ENCODE assay signal across 24 cellular contexts in genomic region chr9:5062631-5063030, GRCh38.
DNase-seq lines count a peak whose midpoint lies in the region; ATAC-seq, FAIRE-seq and TF ChIP-seq lines count a peak whose summit lies in the region.
"Had no signal": no experiment of that assay in that cellular context is flagged by ENCODE, and none has a peak within 500 bp of the region (broad histone marks: within the 10 kb centered on the region; RNA-seq: fewer than 3 reads in every experiment).

No MANE protein-coding gene starts in this region.

- no peak overlapping the region for H4K91ac ChIP-seq in IMR-90 (ENCODE audit: insufficient read depth, low read depth, low read length)

- H3K27ac ChIP-seq in IMR-90 (ENCODE audit: insufficient read depth, low read length): no peak overlapping the region
- H3K27ac ChIP-seq in kidney (ENCODE audit: low read depth in 2 of 2, low read length in 2 of 2): no peak overlapping the region
- no peak overlapping the region for H3K27ac ChIP-seq in CD8-positive, alpha-beta memory T cell (ENCODE audit: low read depth, low read length)
- H3K27ac ChIP-seq: BLaER1 had no signal

- H3K36me3 ChIP-seq in IMR-90 (ENCODE audit: control insufficient read depth, insufficient read depth, low read length) (no peaks in the 10 kb centered on the region), kidney (ENCODE audit: control insufficient read depth in 1 of 2, insufficient read depth in 2 of 2, low read length in 2 of 2) (peaks cover 0 to 2% of the 10 kb centered on the region in 2 donors)
- no peaks in the 10 kb centered on the region for H3K36me3 ChIP-seq in CD8-positive, alpha-beta memory T cell (ENCODE audit: insufficient read depth, low read length)
- H3K36me3 ChIP-seq: BE2C had no signal

- H2BK5ac ChIP-seq in IMR-90 (ENCODE audit: low read depth, low read length, poor library complexity, severe bottlenecking): no peak overlapping the region

- intact Hi-C loops in IMR-90 (cut with micrococcal nuclease) (no loop called here), kidney (cut with DNase I) (no loop called here), left colon (cut with DNase I, micrococcal nuclease) (no loop called here)

- no peak overlapping the region for H2AFZ ChIP-seq in IMR-90 (replicated peaks; ENCODE audit: low read length, poor library complexity)

- H2BK120ac ChIP-seq in IMR-90 (ENCODE audit: low read depth, low read length): no peak overlapping the region

- H3K79me1 ChIP-seq in IMR-90 (ENCODE audit: low read depth in 1 of 2, low read length in 2 of 2): no peaks in the 10 kb centered on the region; a peak in 2 of 4 replicates

- H3K4me3 Mint-ChIP-seq in CD8-positive, alpha-beta memory T cell: no peak overlapping the region
- H3K4me3 Mint-ChIP-seq: CD14-positive monocyte; CD4-positive, alpha-beta memory T cell; CD4-positive, CD25-positive, alpha-beta regulatory T cell had no signal

- no peak overlapping the region for H4K8ac ChIP-seq in IMR-90 (ENCODE audit: low read depth in 2 of 2, low read length in 2 of 2)

- CTCF ChIA-PET in IMR-90 (lab: Yijun Ruan, JAX): no interaction called here
- CTCF ChIA-PET in CD8-positive, alpha-beta memory T cell (lab: Charles Lee): no interaction called here

- H2BK20ac ChIP-seq in IMR-90 (ENCODE audit: low read depth, low read length): no peak overlapping the region

- in situ Hi-C loops in IMR-90 (cut with MboI; ENCODE audit: low sequenced_read_pairs): no loop called here

- no peak overlapping the region for H3K27ac Mint-ChIP-seq in CD8-positive, alpha-beta memory T cell

- no peaks in the 10 kb centered on the region for H3K27me3 Mint-ChIP-seq in CD8-positive, alpha-beta memory T cell
- H3K27me3 Mint-ChIP-seq: CD4-positive, alpha-beta memory T cell; CD4-positive, CD25-positive, alpha-beta regulatory T cell had no signal

- TF ChIP-seq POLR2A in IMR-90 (IDR thresholded peaks at IDR 0.05; ENCODE audit: low read depth, low read length): no peak

- TF ChIP-seq CTCF in IMR-90 (conservative IDR thresholded peaks at IDR 0.05; ENCODE audit: low read depth, low read length): no peak
- no peak for TF ChIP-seq CTCF in fibroblast of villous mesenchyme (IDR thresholded peaks at IDR 0.05; ENCODE audit: insufficient read depth, low read depth, low read length)
- TF ChIP-seq CTCF in kidney (IDR thresholded peaks at IDR 0.05; ENCODE audit: borderline replicate concordance, extremely low read depth, insufficient read depth): no peak

- BruUV-seq in IMR-90 (replicated peaks; lab: Mats Ljungman, UMichigan): no TSS peak

- H3K4me1 Mint-ChIP-seq in CD8-positive, alpha-beta memory T cell: no peaks in the 10 kb centered on the region
- H3K4me1 Mint-ChIP-seq: CD14-positive monocyte; CD4-positive, alpha-beta memory T cell had no signal

- POLR2A ChIA-PET in IMR-90 (lab: Charles Lee; ENCODE audit: unreplicated experiment): interaction anchor here (0.6 kb wide), 1 partner anchor 43 kb away, joined by 3 read pairs; no protein-coding TSS in a partner anchor
- POLR2A ChIA-PET in CD8-positive, alpha-beta memory T cell (lab: Charles Lee): no interaction called here

- no peak for ATAC-seq in IMR-90 (ENCODE audit: low read depth)
- no peak for ATAC-seq in left colon

- no peak overlapping the region for H3K23ac ChIP-seq in IMR-90 (ENCODE audit: low read depth, low read length)

- WGBS in IMR-90 (ENCODE audit: extremely low coverage in 2 of 2, insufficient read length in 1 of 2), 2 experiments: no CpG with 5 or more reads among the region's 1 CpG

- H3K27me3 ChIP-seq in IMR-90 (ENCODE audit: control insufficient read depth, insufficient read depth, low read length): no peaks in the 10 kb centered on the region
- H3K27me3 ChIP-seq in CD8-positive, alpha-beta memory T cell (ENCODE audit: insufficient read depth, low read length, poor library complexity, severe bottlenecking): no peaks in the 10 kb centered on the region
- H3K27me3 ChIP-seq: BE2C, BLaER1 had no signal

- peak; percentile 65 for FAIRE-seq in kidney (lab: Jason Lieb, UNC)
- FAIRE-seq: A204.1, GM12891 had no signal

- H3K4ac ChIP-seq in IMR-90 (ENCODE audit: low read depth, low read length): no peak overlapping the region

- no peak overlapping the region for H3K56ac ChIP-seq in IMR-90 (ENCODE audit: extremely low read depth, insufficient read depth, low read length)

- H2BK15ac ChIP-seq in IMR-90 (ENCODE audit: low read depth, low read length): no peak overlapping the region

- DNase-seq in IMR-90 (no peak), fibroblast of villous mesenchyme (ENCODE audit: low read depth) (peak; percentile 11), kidney (no peak), left colon (no peak), COLO668 (lab: John Stamatoyannopoulos, UW; ENCODE audit: unreplicated experiment) (no peak)
- DNase-seq in CD8-positive, alpha-beta memory T cell: no peak
- DNase-seq: 8988T; ACHN; BE2C; C1 segment of cervical spinal cord; CD4-positive, alpha-beta memory T cell; CD4-positive, CD25-positive, alpha-beta regulatory T cell; COR-L47; DMS 273 treated with DMSO at 0.1 percent for 48 hours; DMS153; DMS53; DMS79; DND-41; EL; GF-D8 had no signal

- no peak overlapping the region for H4K5ac ChIP-seq in IMR-90 (ENCODE audit: low read depth, low read length)

- H3K18ac ChIP-seq in IMR-90 (ENCODE audit: low read depth, low read length): no peak overlapping the region

- H3K9me1 ChIP-seq in IMR-90 (ENCODE audit: insufficient read depth, low read length): no peaks in the 10 kb centered on the region

- H3K4me1 ChIP-seq in IMR-90 (ENCODE audit: control insufficient read depth, insufficient read depth, low read length): no peaks in the 10 kb centered on the region
- H3K4me1 ChIP-seq in kidney (ENCODE audit: control insufficient read depth in 1 of 2, insufficient read depth in 1 of 2, low read depth in 1 of 2, low read length in 2 of 2): no peaks in the 10 kb centered on the region
- H3K4me1 ChIP-seq in CD8-positive, alpha-beta memory T cell (ENCODE audit: insufficient read depth, low read length): no peaks in the 10 kb centered on the region
- H3K4me1 ChIP-seq: BE2C, BLaER1 had no signal

- H3K36me3 Mint-ChIP-seq in CD8-positive, alpha-beta memory T cell: peaks cover 14 to 47% (median 21%) of the 10 kb centered on the region in 3 donors

- dilution Hi-C loops in IMR-90 (cut with HindIII; ENCODE audit: low sequenced_read_pairs, unreplicated experiment): no loop called here

- H3K9me3 ChIP-seq in IMR-90 (ENCODE audit: control insufficient read depth, insufficient read depth, low read length) (no peaks in the 10 kb centered on the region), kidney (ENCODE audit: control insufficient read depth in 1 of 2, low read length in 2 of 2) (no peaks in the 10 kb centered on the region)
- no peaks in the 10 kb centered on the region for H3K9me3 ChIP-seq in CD8-positive, alpha-beta memory T cell (ENCODE audit: low read length)
- H3K9me3 ChIP-seq: BE2C, BLaER1 had no signal

- H3K4me2 ChIP-seq in IMR-90 (ENCODE audit: low read depth, low read length): no peak overlapping the region
- H3K4me2 ChIP-seq: BLaER1 had no signal

- H3K9me3 Mint-ChIP-seq in CD8-positive, alpha-beta memory T cell: no peaks in the 10 kb centered on the region
- H3K9me3 Mint-ChIP-seq: CD4-positive, alpha-beta memory T cell; CD4-positive, CD25-positive, alpha-beta regulatory T cell had no signal

- H3K14ac ChIP-seq in IMR-90 (replicated peaks; ENCODE audit: low read depth, low read length): no peak overlapping the region

- no peak overlapping the region for H3K4me3 ChIP-seq in IMR-90 (ENCODE audit: insufficient read depth, low read depth, low read length)
- H3K4me3 ChIP-seq in fibroblast of villous mesenchyme (ENCODE audit: low read depth, low read length): no peak overlapping the region
- H3K4me3 ChIP-seq in kidney (ENCODE audit: low read length in 2 of 2): no peak overlapping the region
- no peak overlapping the region for H3K4me3 ChIP-seq in CD8-positive, alpha-beta memory T cell (ENCODE audit: low read length)
- H3K4me3 ChIP-seq: BLaER1 had no signal

- no peaks in the 10 kb centered on the region for H4K20me1 ChIP-seq in IMR-90 (ENCODE audit: insufficient read depth, low read length)
- H4K20me1 ChIP-seq: BLaER1 had no signal

- no peak overlapping the region for H2AK5ac ChIP-seq in IMR-90 (ENCODE audit: low read depth, low read length)

- TF ChIP-seq RAD21 in IMR-90 (IDR thresholded peaks at IDR 0.05; ENCODE audit: low read length): no peak

- no peak overlapping the region for H2AK9ac ChIP-seq in IMR-90 (replicated peaks; ENCODE audit: low read depth, low read length, poor library complexity)

- H3K9ac ChIP-seq in IMR-90 (ENCODE audit: low read depth, low read length): no peak overlapping the region
- no peak overlapping the region for H3K9ac ChIP-seq in kidney (ENCODE audit: low read length in 2 of 2)
- H3K9ac ChIP-seq: BLaER1 had no signal

TF ChIP-seq in IMR-90, 13 proteins besides CTCF, POLR2A, EP300 and RAD21:
- TF ChIP-seq CEBPB (IDR thresholded peaks at IDR 0.05; ENCODE audit: low read depth, low read length) (peak; percentile 57), MAZ (IDR thresholded peaks at IDR 0.05; ENCODE audit: borderline replicate concordance, low read depth, low read length) (no peak)
